Comparison of ENCODE assay signal across 8 cellular contexts in genomic region chr16:58196898-58197313, GRCh38. TPM values are rescaled to one million over a fixed set of nuclear protein-coding genes. Genes with fewer than 3 reads are reported as not detected.
DNase-seq lines count a peak whose midpoint lies in the region; ATAC-seq and TF ChIP-seq lines count a peak whose summit lies in the region.

No MANE protein-coding gene starts in this region.

- H3K9me3 ChIP-seq in sigmoid colon, result no peaks in the 10 kb centered on the region

- WGBS in sigmoid colon, 2 donors, result 14 to 24% methylated on average over 11 of the region's 11 CpGs

- TF ChIP-seq CTCF in sigmoid colon (IDR thresholded peaks at IDR 0.05), result no peak

- H3K36me3 Mint-ChIP-seq in activated T-cell treated with anti-CD3 and anti-CD28 coated beads, Interleukin-2, amount 50 U/mL, for 4 hours (ENCODE audit: insufficient read depth), result peaks cover 32% of the 10 kb centered on the region
- peaks cover 30% of the 10 kb centered on the region for H3K36me3 Mint-ChIP-seq in activated CD4-positive, alpha-beta memory T cell treated with anti-CD3 and anti-CD28 coated beads for 36 hours

- intact Hi-C loops in activated CD4-positive, alpha-beta memory T cell treated with anti-CD3 and anti-CD28 coated beads for 36 hours (cut with micrococcal nuclease), result loop anchor here (10.0 kb wide), 1 partner anchor 172 kb away; the partner anchor contains the start of gene MMP15
- intact Hi-C loops in head of caudate nucleus (cut with DNase I), result loop anchor here (10.0 kb wide), 1 partner anchor 172 kb away; the partner anchor contains the start of gene MMP15
- intact Hi-C loops in sigmoid colon (cut with DNase I), result loop anchor here (5.0 kb wide), 2 partner anchors 70 to 195 kb away; partner anchors contain the start of genes CFAP20 and GINS3

- no peaks in the 10 kb centered on the region for H3K27me3 ChIP-seq in sigmoid colon

- no peaks in the 10 kb centered on the region for H3K9me3 Mint-ChIP-seq in activated T-cell treated with anti-CD3 and anti-CD28 coated beads, Interleukin-2, amount 50 U/mL, for 4 hours
- H3K9me3 Mint-ChIP-seq in activated CD4-positive, alpha-beta memory T cell treated with anti-CD3 and anti-CD28 coated beads for 36 hours, result no peaks in the 10 kb centered on the region

- peaks cover 50% of the 10 kb centered on the region for H3K4me1 Mint-ChIP-seq in activated T-cell treated with anti-CD3 and anti-CD28 coated beads, Interleukin-2, amount 50 U/mL, for 4 hours (ENCODE audit: low read depth)
- peaks cover 37% of the 10 kb centered on the region for H3K4me1 Mint-ChIP-seq in activated CD4-positive, alpha-beta memory T cell treated with anti-CD3 and anti-CD28 coated beads for 36 hours (ENCODE audit: low read depth)

- peak overlapping the region; percentile 67 to 92 (median 84) for H3K4me3 ChIP-seq in sigmoid colon

- H3K4me3 Mint-ChIP-seq in activated T-cell treated with anti-CD3 and anti-CD28 coated beads, Interleukin-2, amount 50 U/mL, for 4 hours, result peak overlapping the region; percentile 89
- peak overlapping the region; percentile 89 for H3K4me3 Mint-ChIP-seq in activated CD4-positive, alpha-beta memory T cell treated with anti-CD3 and anti-CD28 coated beads for 36 hours

- no peak for TF ChIP-seq EP300 in sigmoid colon (IDR thresholded peaks at IDR 0.05)

- peaks cover 9% of the 10 kb centered on the region for H3K27me3 Mint-ChIP-seq in activated T-cell treated with anti-CD3 and anti-CD28 coated beads, Interleukin-2, amount 50 U/mL, for 4 hours (ENCODE audit: low read depth)
- H3K27me3 Mint-ChIP-seq in activated CD4-positive, alpha-beta memory T cell treated with anti-CD3 and anti-CD28 coated beads for 36 hours, result peaks cover 8% of the 10 kb centered on the region

- H3K4me1 ChIP-seq in sigmoid colon, result peaks cover 0 to 31% (median 18%) of the 10 kb centered on the region in 4 donors

- CTCF ChIA-PET in activated CD4-positive, alpha-beta memory T cell treated with anti-CD3 and anti-CD28 coated beads for 36 hours (lab: Charles Lee), result interaction anchor here (0.7 to 2.2 kb wide), 5 partner anchors 20 to 440 kb away, joined by 3 to 7 read pairs (median 3); partner anchors contain the start of gene CFAP20

- H3K36me3 ChIP-seq in sigmoid colon, result peaks cover 0 to 34% (median 9%) of the 10 kb centered on the region in 4 donors

- no peak for ATAC-seq in activated T-cell treated with anti-CD3 and anti-CD28 coated beads, Interleukin-2, amount 50 U/mL, for 4 hours
- ATAC-seq in GM19452 (IDR thresholded peaks at IDR 0.05; ENCODE audit: unreplicated experiment), result no peak

- peak overlapping the region; percentile 15 to 59 (median 57) for H3K27ac ChIP-seq in sigmoid colon

- no peak for DNase-seq in activated T-cell treated with anti-CD3 and anti-CD28 coated beads, Interleukin-2, amount 50 U/mL, for 4 hours
- DNase-seq in activated T-cell treated with anti-CD3 and anti-CD28 coated beads, Interleukin-2, amount 50 U/mL, for 1 hour, result no peak
- no peak for DNase-seq in activated CD4-positive, alpha-beta memory T cell treated with anti-CD3 and anti-CD28 coated beads for 36 hours
- peak in 23 of 42 donors; percentile 6 to 57 (median 29) for DNase-seq in head of caudate nucleus
- no peak for DNase-seq in sigmoid colon
- DNase-seq in KG1 (lab: John Stamatoyannopoulos, UW), result no peak
- no peak for DNase-seq in mucosa of gallbladder (ENCODE audit: low spot score)

- H3K27ac Mint-ChIP-seq in activated CD4-positive, alpha-beta memory T cell treated with anti-CD3 and anti-CD28 coated beads for 36 hours, result peak overlapping the region; percentile 54

- no peak for TF ChIP-seq POLR2A in sigmoid colon (IDR thresholded peaks at IDR 0.05)

- POLR2A ChIA-PET in activated CD4-positive, alpha-beta memory T cell treated with anti-CD3 and anti-CD28 coated beads for 36 hours (lab: Charles Lee), result interaction anchor here (0.9 kb wide), 1 partner anchor 70 kb away, joined by 3 read pairs; no protein-coding TSS in a partner anchor

RNA-seq across cellular contexts. Expression of gene CSNK2A2, which starts 1.0 kb away (rescaled TPM):
- total RNA-seq in activated T-cell treated with anti-CD3 and anti-CD28 coated beads, Interleukin-2, amount 50 U/mL, for 4 hours, result 100 to 1,000 TPM in 1 of 3 donors, 10 to 100 TPM in 2; 94.9 to 100 (median 95.2) TPM
- 10 to 100 TPM; 76.9 to 82.0 TPM for total RNA-seq in activated CD4-positive, alpha-beta memory T cell treated with anti-CD3 and anti-CD28 coated beads for 36 hours
- total RNA-seq in sigmoid colon (10 to 100 TPM; 29.5 to 79.8 (median 33.0) TPM), mucosa of gallbladder (58.5 TPM)
- 10 to 100 TPM; 14.1 to 26.2 (median 21.0) TPM for polyA plus RNA-seq in sigmoid colon

Comparison
In these comparisons a context has a peak if more than half of its experiments do, and no peak if none do; other contexts are left out.
1. DNase-seq: peak in head of caudate nucleus (23 of 42); none in activated T-cell treated with anti-CD3 and anti-CD28 coated beads, Interleukin-2, amount 50 U/mL, for 4 hours (single experiment), activated T-cell treated with anti-CD3 and anti-CD28 coated beads, Interleukin-2, amount 50 U/mL, for 1 hour (single experiment), activated CD4-positive, alpha-beta memory T cell treated with anti-CD3 and anti-CD28 coated beads for 36 hours (single experiment), sigmoid colon (single experiment), KG1 (single experiment) and mucosa of gallbladder (single experiment).